Comparison of ENCODE assay signal across 8 cellular contexts in genomic region chr4:42750091-42750490, GRCh38.
DNase-seq lines count a peak whose midpoint lies in the region; ATAC-seq, FAIRE-seq and TF ChIP-seq lines count a peak whose summit lies in the region.

No MANE protein-coding gene starts in this region.

- H3K9me2 ChIP-seq in OCI-LY7 (ENCODE audit: insufficient read depth, low read length): no peaks in the 10 kb centered on the region

- H4K20me1 ChIP-seq in OCI-LY7 (ENCODE audit: insufficient read depth, low read length): no peaks in the 10 kb centered on the region

- CTCF ChIA-PET in OCI-LY7 (lab: Charles Lee; ENCODE audit: unreplicated experiment): no interaction called here

- H3K79me2 ChIP-seq in OCI-LY7 (ENCODE audit: insufficient read depth, low read depth, low read length): no peaks in the 10 kb centered on the region

- H3K27ac ChIP-seq in OCI-LY7 (ENCODE audit: low read depth, low read length, poor library complexity, severe bottlenecking): no peak overlapping the region

- intact Hi-C loops in OCI-LY7 (cut with micrococcal nuclease; ENCODE audit: unreplicated experiment): loop anchor here (1.0 kb wide), 1 partner anchor 182 kb away; no protein-coding TSS in a partner anchor
- intact Hi-C loops in head of caudate nucleus (cut with DNase I): loop anchor here (10.0 kb wide), 1 partner anchor 185 kb away; no protein-coding TSS in a partner anchor

- H3K4me3 ChIP-seq in OCI-LY7 (ENCODE audit: low read depth, low read length, poor library complexity, severe bottlenecking): no peak overlapping the region

- peak; percentile 79 for TF ChIP-seq CTCF in OCI-LY7 (conservative IDR thresholded peaks at IDR 0.05; ENCODE audit: low read length)

- no peaks in the 10 kb centered on the region for H3K4me1 ChIP-seq in OCI-LY7 (ENCODE audit: insufficient read depth, low read length, poor library complexity, severe bottlenecking)

- ATAC-seq in GM21360 (IDR thresholded peaks at IDR 0.05; ENCODE audit: unreplicated experiment) (peak; percentile 73), GM19397 (IDR thresholded peaks at IDR 0.05; ENCODE audit: unreplicated experiment) (no peak)

- no peak for FAIRE-seq in H54 (lab: Jason Lieb, UNC)

- no TSS peak for BruUV-seq in OCI-LY7 (replicated peaks; lab: Mats Ljungman, UMichigan)

- no peaks in the 10 kb centered on the region for H3K9me3 ChIP-seq in OCI-LY7 (ENCODE audit: low read length)

- no peak overlapping the region for H3K4me2 ChIP-seq in OCI-LY7 (ENCODE audit: low read length)

- POLR2A ChIA-PET in OCI-LY7 (lab: Charles Lee): interaction anchor here (0.7 kb wide), 1 partner anchor 203 kb away, joined by 3 read pairs; no protein-coding TSS in a partner anchor

- no peaks in the 10 kb centered on the region for H3K36me3 ChIP-seq in OCI-LY7 (ENCODE audit: insufficient read depth, low read length)

- no peak overlapping the region for H2AFZ ChIP-seq in OCI-LY7 (ENCODE audit: low read length)

- no peak for TF ChIP-seq POLR2A in H54 (IDR thresholded peaks at IDR 0.05; ENCODE audit: low read depth, low read length)

- peak; percentile 82 for DNase-seq in DMS53 (lab: John Stamatoyannopoulos, UW)
- DNase-seq in OCI-LY7 (ENCODE audit: low spot score): peak; percentile 60
- peak in 28 of 42 donors; percentile 4 to 78 (median 38) for DNase-seq in head of caudate nucleus
- DNase-seq in AG08396 (ENCODE audit: low spot score): no peak
- no peak for DNase-seq in H54 (ENCODE audit: insufficient read length, low spot score)
- DNase-seq in amniotic stem cell (lab: John Stamatoyannopoulos, UW): no peak

Comparison
In these comparisons a context has a peak if more than half of its experiments do, and no peak if none do; other contexts are left out.
1. DNase-seq: peak in DMS53 (single experiment), OCI-LY7 (single experiment) and head of caudate nucleus (28 of 42); none in AG08396 (single experiment), H54 (single experiment) and amniotic stem cell (single experiment).